25 cellular contexts compared by ENCODE assay signal in the genomic region with DNA sequence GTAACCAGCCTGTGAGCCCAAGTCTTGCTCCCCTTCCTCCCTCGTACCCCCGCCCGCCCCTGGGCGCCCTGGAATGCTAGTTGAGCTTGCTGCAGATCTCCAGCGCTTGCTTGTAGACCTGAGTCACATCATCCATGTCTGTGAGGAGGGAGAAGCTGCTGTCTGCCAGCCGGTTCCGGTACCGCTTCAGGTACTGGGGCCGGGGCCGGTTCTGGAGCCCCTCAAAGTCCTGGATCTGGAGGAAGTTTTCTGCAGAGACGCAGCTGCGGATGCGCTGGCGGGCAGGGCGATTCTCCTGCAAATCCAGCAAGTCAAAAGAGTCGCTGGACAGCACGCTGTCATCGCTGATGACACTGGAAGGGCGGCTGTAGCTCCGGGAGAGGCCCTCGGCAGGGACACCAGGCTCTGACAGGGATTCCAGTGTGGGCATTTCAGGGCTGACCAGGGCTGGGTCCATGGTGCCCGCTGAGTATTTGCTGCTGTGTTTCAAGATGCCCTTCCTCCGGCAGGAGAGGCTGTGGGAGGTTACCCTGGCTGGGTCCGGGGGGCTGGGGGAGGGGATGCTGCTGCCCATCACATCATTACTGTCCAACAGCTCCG.
DNase-seq lines count a peak whose midpoint lies in the region; ATAC-seq, FAIRE-seq and TF ChIP-seq lines count a peak whose summit lies in the region.
"Had no signal": no experiment of that assay in that cellular context is flagged by ENCODE, and none has a peak within 500 bp of the region (broad histone marks: within the 10 kb centered on the region; RNA-seq: fewer than 3 reads in every experiment).

No MANE protein-coding gene starts in this region.

- H3K36me3 Mint-ChIP-seq in astrocyte (ENCODE audit: low read depth, unreplicated experiment): peaks cover 58% of the 10 kb centered on the region
- peaks cover 69% of the 10 kb centered on the region for H3K36me3 Mint-ChIP-seq in chondrocyte (ENCODE audit: low read depth)
- H3K36me3 Mint-ChIP-seq: CD4-positive, CD25-positive, alpha-beta regulatory T cell; CD8-positive, alpha-beta memory T cell had no signal

- no peak overlapping the region for H3K23ac ChIP-seq in trophoblast cell (ENCODE audit: low read length)

- H3K4me1 ChIP-seq in astrocyte (ENCODE audit: insufficient read depth, low read length): no peaks in the 10 kb centered on the region
- peaks cover 0 to 6% of the 10 kb centered on the region in 2 donors for H3K4me1 ChIP-seq in kidney (ENCODE audit: control insufficient read depth in 1 of 2, insufficient read depth in 1 of 2, low read depth in 1 of 2, low read length in 2 of 2)
- H3K4me1 ChIP-seq in trophoblast cell (ENCODE audit: control insufficient read depth in 1 of 2, insufficient read depth in 2 of 2, low read length in 2 of 2): peaks cover 0 to 21% of the 10 kb centered on the region in 2 experiments
- H3K4me1 ChIP-seq: BE2C had no signal

- no peak overlapping the region for H2BK12ac ChIP-seq in trophoblast cell (ENCODE audit: low read length)

- H3K9ac ChIP-seq in astrocyte (ENCODE audit: low read length) (no peak overlapping the region), kidney (ENCODE audit: low read length in 2 of 2) (no peak overlapping the region), trophoblast cell (ENCODE audit: low read length) (no peak overlapping the region)

- DNase-seq in astrocyte (ENCODE audit: low read depth) (no peak), chondrocyte (ENCODE audit: low spot score) (no peak), kidney (peak; percentile 60), trophoblast cell (no peak)
- DNase-seq: ACHN; BE2C; C1 segment of cervical spinal cord; CD4-positive, CD25-positive, alpha-beta regulatory T cell; CD8-positive, alpha-beta memory T cell; COR-L47; DMS 273 treated with DMSO at 0.1 percent for 48 hours; DMS53; DND-41; EL; GOT3; H7; HFFc6 had no signal

- no peak for ATAC-seq in HG02678 (IDR thresholded peaks at IDR 0.05; ENCODE audit: unreplicated experiment)
- no peak for ATAC-seq in GM18498 (IDR thresholded peaks at IDR 0.05; ENCODE audit: unreplicated experiment)
- ATAC-seq in GM21447 (IDR thresholded peaks at IDR 0.05; ENCODE audit: unreplicated experiment): no peak
- ATAC-seq: GM12878, HCT116, HepG2 had no signal

- no peaks in the 10 kb centered on the region for H3K79me2 ChIP-seq in astrocyte (ENCODE audit: insufficient read depth, low read length)
- H3K79me2 ChIP-seq in trophoblast cell (ENCODE audit: control insufficient read depth, insufficient read depth, low read length, poor library complexity): no peaks in the 10 kb centered on the region

- H2BK5ac ChIP-seq in trophoblast cell (ENCODE audit: low read depth, low read length, poor library complexity): no peak overlapping the region

- no peak overlapping the region for H4K8ac ChIP-seq in trophoblast cell (ENCODE audit: low read depth, low read length)

- H2AFZ ChIP-seq in astrocyte (ENCODE audit: low read depth, low read length) (no peak overlapping the region), trophoblast cell (ENCODE audit: insufficient read depth, low read length, poor library complexity) (no peak overlapping the region)

- intact Hi-C loops in kidney (cut with DNase I): no loop called here

- peak overlapping the region; percentile 11 for H3K18ac ChIP-seq in trophoblast cell (ENCODE audit: low read length)

- peaks cover 32% of the 10 kb centered on the region for H3K4me1 Mint-ChIP-seq in astrocyte (ENCODE audit: low read depth, unreplicated experiment)
- H3K4me1 Mint-ChIP-seq in chondrocyte (ENCODE audit: low read depth): peaks cover 37% of the 10 kb centered on the region
- H3K4me1 Mint-ChIP-seq: CD4-positive, CD25-positive, alpha-beta regulatory T cell; CD8-positive, alpha-beta memory T cell; IgD-negative memory B cell had no signal

- no peak overlapping the region for H2AK5ac ChIP-seq in trophoblast cell (ENCODE audit: low read length)

- H3K4me3 Mint-ChIP-seq in astrocyte (ENCODE audit: unreplicated experiment): no peak overlapping the region
- H3K4me3 Mint-ChIP-seq in chondrocyte (ENCODE audit: unreplicated experiment): no peak overlapping the region
- H3K4me3 Mint-ChIP-seq: CD4-positive, CD25-positive, alpha-beta regulatory T cell; CD8-positive, alpha-beta memory T cell; IgD-negative memory B cell had no signal

- H3K4me3 ChIP-seq in astrocyte (ENCODE audit: insufficient read depth, low read depth, low read length): no peak overlapping the region
- no peak overlapping the region for H3K4me3 ChIP-seq in kidney (ENCODE audit: low read length in 2 of 2)
- no peak overlapping the region for H3K4me3 ChIP-seq in trophoblast cell (ENCODE audit: low read depth, low read length)
- H3K4me3 ChIP-seq: GM12878 had no signal

- WGBS in trophoblast cell (ENCODE audit: extremely low coverage, insufficient coverage, insufficient read length): no CpG with 5 or more reads among the region's 25 CpGs

- no peak for TF ChIP-seq CTCF in astrocyte (IDR thresholded peaks at IDR 0.05; ENCODE audit: insufficient read depth, low read depth, low read length)
- no peak for TF ChIP-seq CTCF in chondrocyte (IDR thresholded peaks at IDR 0.05)
- TF ChIP-seq CTCF in kidney (IDR thresholded peaks at IDR 0.05; ENCODE audit: borderline replicate concordance, extremely low read depth, insufficient read depth): no peak

- H3K14ac ChIP-seq in trophoblast cell (ENCODE audit: low read length): no peak overlapping the region

- H3K9me3 Mint-ChIP-seq in astrocyte (ENCODE audit: unreplicated experiment) (no peaks in the 10 kb centered on the region), chondrocyte (ENCODE audit: low read depth) (no peaks in the 10 kb centered on the region)
- H3K9me3 Mint-ChIP-seq: HFFc6 had no signal

- no peaks in the 10 kb centered on the region for H3K27me3 Mint-ChIP-seq in astrocyte (ENCODE audit: low read depth, unreplicated experiment)
- H3K27me3 Mint-ChIP-seq in chondrocyte (ENCODE audit: low read depth): no peaks in the 10 kb centered on the region

- H3K79me1 ChIP-seq in trophoblast cell (ENCODE audit: low read length): peaks cover 6% of the 10 kb centered on the region

- H4K12ac ChIP-seq in trophoblast cell (ENCODE audit: low read depth, low read length): no peak overlapping the region

- no peaks in the 10 kb centered on the region for H3K9me3 ChIP-seq in astrocyte (ENCODE audit: insufficient read depth, low read depth, low read length)
- H3K9me3 ChIP-seq in kidney (ENCODE audit: control insufficient read depth in 1 of 2, low read length in 2 of 2): no peaks in the 10 kb centered on the region
- peaks cover 2% of the 10 kb centered on the region for H3K9me3 ChIP-seq in trophoblast cell (ENCODE audit: insufficient read depth, low read depth, low read length)
- H3K9me3 ChIP-seq: BE2C had no signal

- H3K27me3 ChIP-seq in astrocyte (ENCODE audit: insufficient read depth, low read length): no peaks in the 10 kb centered on the region
- no peaks in the 10 kb centered on the region for H3K27me3 ChIP-seq in trophoblast cell (ENCODE audit: insufficient read depth, low read length)
- H3K27me3 ChIP-seq: BE2C had no signal

- peaks cover 49% of the 10 kb centered on the region for H3K36me3 ChIP-seq in astrocyte (ENCODE audit: insufficient read depth, low read length)
- peaks cover 4 to 24% of the 10 kb centered on the region in 2 donors for H3K36me3 ChIP-seq in kidney (ENCODE audit: control insufficient read depth in 1 of 2, insufficient read depth in 2 of 2, low read length in 2 of 2)
- H3K36me3 ChIP-seq in trophoblast cell (ENCODE audit: control insufficient read depth in 1 of 2, insufficient read depth in 2 of 2, low read length in 2 of 2): peaks cover 36 to 68% of the 10 kb centered on the region in 2 experiments
- H3K36me3 ChIP-seq: BE2C had no signal

- H2BK120ac ChIP-seq in trophoblast cell (ENCODE audit: insufficient read depth, low read length, poor library complexity): no peak overlapping the region

- H4K91ac ChIP-seq in trophoblast cell (ENCODE audit: low read depth, low read length): no peak overlapping the region

- H3K4me2 ChIP-seq in astrocyte (ENCODE audit: low read length): no peak overlapping the region
- H3K4me2 ChIP-seq in trophoblast cell (ENCODE audit: low read length): no peak overlapping the region

- H3K27ac ChIP-seq in astrocyte (ENCODE audit: low read depth, low read length) (no peak overlapping the region), kidney (ENCODE audit: low read depth in 2 of 2, low read length in 2 of 2) (no peak overlapping the region), trophoblast cell (ENCODE audit: low read depth, low read length) (peak overlapping the region; percentile 16)

- H3K27ac Mint-ChIP-seq in astrocyte (ENCODE audit: unreplicated experiment): peak overlapping the region; percentile 64
- H3K27ac Mint-ChIP-seq in chondrocyte (ENCODE audit: unreplicated experiment): peak overlapping the region; percentile 51
- H3K27ac Mint-ChIP-seq: CD4-positive, CD25-positive, alpha-beta regulatory T cell; CD8-positive, alpha-beta memory T cell; HFFc6 had no signal

- no peaks in the 10 kb centered on the region for H4K20me1 ChIP-seq in astrocyte (ENCODE audit: insufficient read depth, low read length)

- FAIRE-seq in astrocyte (lab: Jason Lieb, UNC) (no peak), kidney (lab: Jason Lieb, UNC) (no peak)
- FAIRE-seq: A204.1, GM12878, HepG2 had no signal

- H3K4ac ChIP-seq in trophoblast cell (ENCODE audit: low read depth, low read length): no peak overlapping the region
